In genomic region chr19:23762884-23763711, GRCh38 we compare ENCODE assay signal across 8 cellular contexts. TPM values are rescaled to one million over a fixed set of nuclear protein-coding genes. Genes with fewer than 3 reads are reported as not detected.
DNase-seq lines count a peak whose midpoint lies in the region; ATAC-seq and TF ChIP-seq lines count a peak whose summit lies in the region.

No MANE protein-coding gene starts in this region.

- no peaks in the 10 kb centered on the region for H3K9me3 ChIP-seq in CD8-positive, alpha-beta memory T cell (ENCODE audit: low read length)
- no peaks in the 10 kb centered on the region for H3K9me3 ChIP-seq in endocrine pancreas (ENCODE audit: control insufficient read depth, low read length)

- H3K4me1 Mint-ChIP-seq in CD8-positive, alpha-beta memory T cell = peaks cover 38 to 62% (median 54%) of the 10 kb centered on the region in 3 donors
- peaks cover 25% of the 10 kb centered on the region for H3K4me1 Mint-ChIP-seq in activated CD8-positive, alpha-beta memory T cell treated with anti-CD3 and anti-CD28 coated beads, Interleukin-2, amount 10 ng/mL, durations not matched to agents 7 days and 5 days
- H3K4me1 Mint-ChIP-seq in mesothelial cell of epicardium = peaks cover 23% of the 10 kb centered on the region

- POLR2A ChIA-PET in CD8-positive, alpha-beta memory T cell (lab: Charles Lee) = interaction anchor here (0.7 to 1.1 kb wide), 2 partner anchors 77 to 228 kb away, joined by 3 read pairs; no protein-coding TSS in a partner anchor

- peak; percentile 37 for ATAC-seq in GM21526 (IDR thresholded peaks at IDR 0.05; ENCODE audit: low FRiP score, unreplicated experiment)
- ATAC-seq in activated CD8-positive, alpha-beta memory T cell treated with anti-CD3 and anti-CD28 coated beads, Interleukin-2, amount 10 ng/mL, durations not matched to agents 7 days and 5 days = peak; percentile 78

- peak overlapping the region; percentile 65 for H3K9ac ChIP-seq in endocrine pancreas (ENCODE audit: control insufficient read depth, insufficient read depth, low read length)

- peak overlapping the region; percentile 94 for H3K4me3 ChIP-seq in CD8-positive, alpha-beta memory T cell (ENCODE audit: low read length)
- peak overlapping the region; percentile 73 for H3K4me3 ChIP-seq in endocrine pancreas (ENCODE audit: control insufficient read depth, insufficient read depth, low read length)

- peaks cover 0 to 12% (median 0%) of the 10 kb centered on the region in 3 donors for H3K36me3 Mint-ChIP-seq in CD8-positive, alpha-beta memory T cell
- peaks cover 34% of the 10 kb centered on the region for H3K36me3 Mint-ChIP-seq in activated CD8-positive, alpha-beta memory T cell treated with anti-CD3 and anti-CD28 coated beads, Interleukin-2, amount 10 ng/mL, durations not matched to agents 7 days and 5 days
- H3K36me3 Mint-ChIP-seq in mesothelial cell of epicardium = peaks cover 6% of the 10 kb centered on the region

- no peak for TF ChIP-seq CTCF in mesothelial cell of epicardium (IDR thresholded peaks at IDR 0.05; ENCODE audit: unreplicated experiment)

- CTCF ChIA-PET in CD8-positive, alpha-beta memory T cell (lab: Charles Lee) = no interaction called here
- CTCF ChIA-PET in activated CD8-positive, alpha-beta memory T cell treated with anti-CD3 and anti-CD28 coated beads, Interleukin-2, amount 10 ng/mL, durations not matched to agents 7 days and 5 days (lab: Charles Lee) = no interaction called here

- no peaks in the 10 kb centered on the region for H3K27me3 ChIP-seq in CD8-positive, alpha-beta memory T cell (ENCODE audit: insufficient read depth, low read length, poor library complexity, severe bottlenecking)
- no peaks in the 10 kb centered on the region for H3K27me3 ChIP-seq in endocrine pancreas (ENCODE audit: control insufficient read depth, insufficient read depth, low read length)

- H3K9me3 Mint-ChIP-seq in CD8-positive, alpha-beta memory T cell = no peaks in the 10 kb centered on the region
- peaks cover 7% of the 10 kb centered on the region for H3K9me3 Mint-ChIP-seq in activated CD8-positive, alpha-beta memory T cell treated with anti-CD3 and anti-CD28 coated beads, Interleukin-2, amount 10 ng/mL, durations not matched to agents 7 days and 5 days (ENCODE audit: low read depth)
- no peaks in the 10 kb centered on the region for H3K9me3 Mint-ChIP-seq in mesothelial cell of epicardium

- peak overlapping the region; percentile 62 for H3K27ac ChIP-seq in CD8-positive, alpha-beta memory T cell (ENCODE audit: low read depth, low read length)

- peak overlapping the region; percentile 17 to 97 (median 88) for H3K27ac Mint-ChIP-seq in CD8-positive, alpha-beta memory T cell
- H3K27ac Mint-ChIP-seq in activated CD8-positive, alpha-beta memory T cell treated with anti-CD3 and anti-CD28 coated beads, Interleukin-2, amount 10 ng/mL, durations not matched to agents 7 days and 5 days = peak overlapping the region; percentile 81
- peak overlapping the region; percentile 98 for H3K27ac Mint-ChIP-seq in mesothelial cell of epicardium

- H3K4me3 Mint-ChIP-seq in CD8-positive, alpha-beta memory T cell = peak overlapping the region; percentile 95 to 99 (median 97)
- H3K4me3 Mint-ChIP-seq in activated CD8-positive, alpha-beta memory T cell treated with anti-CD3 and anti-CD28 coated beads, Interleukin-2, amount 10 ng/mL, durations not matched to agents 7 days and 5 days = peak overlapping the region; percentile 91
- H3K4me3 Mint-ChIP-seq in mesothelial cell of epicardium = peak overlapping the region; percentile 94

- peaks cover 14% of the 10 kb centered on the region for H3K4me1 ChIP-seq in CD8-positive, alpha-beta memory T cell (ENCODE audit: insufficient read depth, low read length)
- peaks cover 6% of the 10 kb centered on the region for H3K4me1 ChIP-seq in endocrine pancreas (ENCODE audit: control insufficient read depth, insufficient read depth, low read length)

- peak; percentile 77 to 91 (median 86) for DNase-seq in CD8-positive, alpha-beta memory T cell
- DNase-seq in NCI-H2029 treated with DMSO at 0.1 percent for 48 hours (lab: John Stamatoyannopoulos, UW) (peak; percentile 84), mesothelial cell of epicardium (ENCODE audit: low spot score in 2 of 2, unreplicated experiment in 2 of 2) (peak; percentile 76 to 93), glomerular visceral epithelial cell (ENCODE audit: extremely low spot score) (no peak)
- peak; percentile 87 for DNase-seq in activated CD8-positive, alpha-beta memory T cell treated with anti-CD3 and anti-CD28 coated beads, Interleukin-2, amount 10 ng/mL, durations not matched to agents 7 days and 5 days
- peak; percentile 68 for DNase-seq in stimulated activated CD8-positive, alpha-beta memory T cell treated with anti-CD3 and anti-CD28 coated beads, Interleukin-12 subunit alpha, Interleukin-12 subunit beta, amount 100 ng/mL, for 4 hours (ENCODE audit: low read depth)

- H3K36me3 ChIP-seq in CD8-positive, alpha-beta memory T cell (ENCODE audit: insufficient read depth, low read length) = no peaks in the 10 kb centered on the region
- H3K36me3 ChIP-seq in endocrine pancreas (ENCODE audit: control insufficient read depth, insufficient read depth, low read length) = no peaks in the 10 kb centered on the region

- no peaks in the 10 kb centered on the region for H3K27me3 Mint-ChIP-seq in CD8-positive, alpha-beta memory T cell
- no peaks in the 10 kb centered on the region for H3K27me3 Mint-ChIP-seq in activated CD8-positive, alpha-beta memory T cell treated with anti-CD3 and anti-CD28 coated beads, Interleukin-2, amount 10 ng/mL, durations not matched to agents 7 days and 5 days
- H3K27me3 Mint-ChIP-seq in mesothelial cell of epicardium (ENCODE audit: low read depth) = no peaks in the 10 kb centered on the region

RNA-seq across cellular contexts. Expression of gene ZNF681, which starts 4.4 kb away (rescaled TPM):
- total RNA-seq in CD8-positive, alpha-beta memory T cell = 1 to 10 TPM; 4.6 to 4.9 TPM
- polyA plus RNA-seq in CD8-positive, alpha-beta memory T cell = 1.6 TPM
- 1 to 10 TPM; 3.8 to 4.9 TPM for total RNA-seq in activated CD8-positive, alpha-beta memory T cell treated with anti-CD3 and anti-CD28 coated beads, Interleukin-2, amount 10 ng/mL, durations not matched to agents 7 days and 5 days
- 7.3 to 9.0 TPM (median 8.8 TPM) in 3 replicates for total RNA-seq in mesothelial cell of epicardium
